In the genomic region with DNA sequence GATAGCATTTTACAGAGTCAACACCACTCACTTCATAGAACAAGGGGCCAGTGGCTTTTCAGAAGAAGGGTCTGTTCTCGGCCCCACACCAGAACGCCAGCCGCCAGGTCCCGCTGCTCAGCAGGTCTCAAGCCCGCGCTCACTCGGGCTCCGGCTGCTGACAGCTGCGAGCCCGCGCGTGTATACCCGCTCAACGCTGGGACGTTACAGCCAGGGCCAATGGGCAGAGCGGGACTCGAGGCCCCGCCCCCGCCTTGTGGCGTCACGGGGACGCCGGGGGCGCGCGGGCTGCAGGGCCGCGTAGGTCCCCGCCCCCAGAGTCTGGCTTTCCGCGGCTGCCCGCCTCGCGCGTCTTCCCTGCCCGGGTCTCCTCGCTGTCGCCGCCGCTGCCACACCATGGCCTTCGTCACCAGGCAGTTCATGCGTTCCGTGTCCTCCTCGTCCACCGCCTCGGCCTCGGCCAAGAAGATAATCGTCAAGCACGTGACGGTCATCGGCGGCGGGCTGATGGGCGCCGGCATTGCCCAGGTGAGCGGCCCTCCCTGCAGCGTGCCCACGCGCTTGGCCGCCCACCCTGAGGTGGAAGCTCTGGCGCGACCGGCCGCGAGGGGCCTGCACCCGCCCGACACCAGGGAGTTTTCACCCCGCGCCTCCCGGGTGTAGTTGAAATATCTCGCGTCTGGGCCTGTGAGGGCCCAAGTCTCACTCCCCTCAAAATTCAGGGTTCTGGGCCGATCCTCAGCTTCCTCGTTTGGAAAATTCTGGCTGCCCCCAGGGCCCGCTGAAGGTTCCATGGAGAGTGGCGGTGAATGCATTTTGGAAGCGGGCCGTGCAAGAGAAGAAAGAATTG, we compare ENCODE assay signal across 1 cellular context.
TF ChIP-seq lines count a peak whose summit lies in the region.

A gene (plus strand): TSS at position 353 of the 850 bp plus-strand sequence. CDS start 44 bp downstream, at position 397.

TF ChIP-seq in HepG2, 621 proteins besides CTCF, POLR2A, EP300 and RAD21 (continued from another document and continues in another):
- TF ChIP-seq, protein P1, sequence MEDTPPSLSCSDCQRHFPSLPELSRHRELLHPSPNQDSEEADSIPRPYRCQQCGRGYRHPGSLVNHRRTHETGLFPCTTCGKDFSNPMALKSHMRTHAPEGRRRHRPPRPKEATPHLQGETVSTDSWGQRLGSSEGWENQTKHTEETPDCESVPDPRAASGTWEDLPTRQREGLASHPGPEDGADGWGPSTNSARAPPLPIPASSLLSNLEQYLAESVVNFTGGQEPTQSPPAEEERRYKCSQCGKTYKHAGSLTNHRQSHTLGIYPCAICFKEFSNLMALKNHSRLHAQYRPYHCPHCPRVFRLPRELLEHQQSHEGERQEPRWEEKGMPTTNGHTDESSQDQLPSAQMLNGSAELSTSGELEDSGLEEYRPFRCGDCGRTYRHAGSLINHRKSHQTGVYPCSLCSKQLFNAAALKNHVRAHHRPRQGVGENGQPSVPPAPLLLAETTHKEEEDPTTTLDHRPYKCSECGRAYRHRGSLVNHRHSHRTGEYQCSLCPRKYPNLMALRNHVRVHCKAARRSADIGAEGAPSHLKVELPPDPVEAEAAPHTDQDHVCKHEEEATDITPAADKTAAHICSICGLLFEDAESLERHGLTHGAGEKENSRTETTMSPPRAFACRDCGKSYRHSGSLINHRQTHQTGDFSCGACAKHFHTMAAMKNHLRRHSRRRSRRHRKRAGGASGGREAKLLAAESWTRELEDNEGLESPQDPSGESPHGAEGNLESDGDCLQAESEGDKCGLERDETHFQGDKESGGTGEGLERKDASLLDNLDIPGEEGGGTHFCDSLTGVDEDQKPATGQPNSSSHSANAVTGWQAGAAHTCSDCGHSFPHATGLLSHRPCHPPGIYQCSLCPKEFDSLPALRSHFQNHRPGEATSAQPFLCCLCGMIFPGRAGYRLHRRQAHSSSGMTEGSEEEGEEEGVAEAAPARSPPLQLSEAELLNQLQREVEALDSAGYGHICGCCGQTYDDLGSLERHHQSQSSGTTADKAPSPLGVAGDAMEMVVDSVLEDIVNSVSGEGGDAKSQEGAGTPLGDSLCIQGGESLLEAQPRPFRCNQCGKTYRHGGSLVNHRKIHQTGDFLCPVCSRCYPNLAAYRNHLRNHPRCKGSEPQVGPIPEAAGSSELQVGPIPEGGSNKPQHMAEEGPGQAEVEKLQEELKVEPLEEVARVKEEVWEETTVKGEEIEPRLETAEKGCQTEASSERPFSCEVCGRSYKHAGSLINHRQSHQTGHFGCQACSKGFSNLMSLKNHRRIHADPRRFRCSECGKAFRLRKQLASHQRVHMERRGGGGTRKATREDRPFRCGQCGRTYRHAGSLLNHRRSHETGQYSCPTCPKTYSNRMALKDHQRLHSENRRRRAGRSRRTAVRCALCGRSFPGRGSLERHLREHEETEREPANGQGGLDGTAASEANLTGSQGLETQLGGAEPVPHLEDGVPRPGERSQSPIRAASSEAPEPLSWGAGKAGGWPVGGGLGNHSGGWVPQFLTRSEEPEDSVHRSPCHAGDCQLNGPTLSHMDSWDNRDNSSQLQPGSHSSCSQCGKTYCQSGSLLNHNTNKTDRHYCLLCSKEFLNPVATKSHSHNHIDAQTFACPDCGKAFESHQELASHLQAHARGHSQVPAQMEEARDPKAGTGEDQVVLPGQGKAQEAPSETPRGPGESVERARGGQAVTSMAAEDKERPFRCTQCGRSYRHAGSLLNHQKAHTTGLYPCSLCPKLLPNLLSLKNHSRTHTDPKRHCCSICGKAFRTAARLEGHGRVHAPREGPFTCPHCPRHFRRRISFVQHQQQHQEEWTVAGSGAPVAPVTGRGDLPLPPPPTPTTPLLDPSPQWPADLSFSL (CRISPR knock-in tag; IDR thresholded peaks at IDR 0.05), result no peak
- TF ChIP-seq ZNF552 (CRISPR knock-in tag; IDR thresholded peaks at IDR 0.05; ENCODE audit: borderline replicate concordance) (0 out of 2 replicates have a peak, but pooled peaks have one; percentile 44), ZNF30 (CRISPR knock-in tag; IDR thresholded peaks at IDR 0.05) (no peak), ZNF333 (CRISPR knock-in tag; IDR thresholded peaks at IDR 0.05; ENCODE audit: borderline replicate concordance) (peak; percentile 67; the same call in 1 of the 2 replicates), ZNF766 (CRISPR knock-in tag; IDR thresholded peaks at IDR 0.05; ENCODE audit: borderline replicate concordance) (no peak), CREM (IDR thresholded peaks at IDR 0.05) (no peak), CREM (CRISPR knock-in tag; IDR thresholded peaks at IDR 0.05) (no peak), HNRNPK (IDR thresholded peaks at IDR 0.05; ENCODE audit: low read depth, low read length, poor library complexity, severe bottlenecking) (peak; percentile 33), ZNF20 (CRISPR knock-in tag; IDR thresholded peaks at IDR 0.05) (peak; percentile 63; the same call in 1 of the 2 replicates), ZNF530 (CRISPR knock-in tag; IDR thresholded peaks at IDR 0.05; ENCODE audit: low read depth) (no peak), XRCC5 (optimal IDR thresholded peaks at IDR 0.05; ENCODE audit: low read length) (no peak), GLI4 (CRISPR knock-in tag; IDR thresholded peaks at IDR 0.05; ENCODE audit: borderline replicate concordance) (no peak), ZNF891 (CRISPR knock-in tag; IDR thresholded peaks at IDR 0.05) (peak; percentile 89; the same call in 1 of the 2 replicates), U2AF2 (IDR thresholded peaks at IDR 0.05; ENCODE audit: low read depth, low read length) (no peak), PAWR (CRISPR knock-in tag; IDR thresholded peaks at IDR 0.05; ENCODE audit: borderline replicate concordance) (no peak), ARNTL (CRISPR knock-in tag; IDR thresholded peaks at IDR 0.05) (peak; percentile 51; the same call in 1 of the 2 replicates), MEIS1 (CRISPR knock-in tag; IDR thresholded peaks at IDR 0.05; ENCODE audit: borderline replicate concordance) (0 out of 2 replicates have a peak, but pooled peaks have one; percentile 58), ZNF841 (CRISPR knock-in tag; IDR thresholded peaks at IDR 0.05; ENCODE audit: borderline replicate concordance) (peak; percentile 49; the same call in 1 of the 2 replicates), NKX3-1 (CRISPR knock-in tag; IDR thresholded peaks at IDR 0.05) (no peak), ZNF331 (CRISPR knock-in tag; IDR thresholded peaks at IDR 0.05) (peak; percentile 43), ZNF501 (CRISPR knock-in tag; IDR thresholded peaks at IDR 0.05) (peak; percentile 77; the same call in 1 of the 2 replicates), PCBP1 (IDR thresholded peaks at IDR 0.05; ENCODE audit: borderline replicate concordance, low read depth, low read length) (no peak), ZNF674 (CRISPR knock-in tag; IDR thresholded peaks at IDR 0.05; ENCODE audit: low read depth) (no peak), MEIS2 (CRISPR knock-in tag; IDR thresholded peaks at IDR 0.05) (peak; percentile 21; the same call in 1 of the 2 replicates)
- TF ChIP-seq, protein P2, sequence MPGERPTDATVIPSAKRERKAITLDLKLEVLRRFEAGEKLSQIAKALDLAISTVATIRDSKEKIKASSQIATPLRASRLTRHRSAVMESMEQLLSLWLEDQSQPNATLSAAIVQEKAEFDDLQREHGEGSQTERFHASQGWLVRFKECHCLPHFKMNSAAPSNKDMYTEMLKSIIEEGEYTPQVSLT (CRISPR knock-in tag; IDR thresholded peaks at IDR 0.05; ENCODE audit: borderline replicate concordance, low read depth), result no peak
- TF ChIP-seq, protein P3, sequence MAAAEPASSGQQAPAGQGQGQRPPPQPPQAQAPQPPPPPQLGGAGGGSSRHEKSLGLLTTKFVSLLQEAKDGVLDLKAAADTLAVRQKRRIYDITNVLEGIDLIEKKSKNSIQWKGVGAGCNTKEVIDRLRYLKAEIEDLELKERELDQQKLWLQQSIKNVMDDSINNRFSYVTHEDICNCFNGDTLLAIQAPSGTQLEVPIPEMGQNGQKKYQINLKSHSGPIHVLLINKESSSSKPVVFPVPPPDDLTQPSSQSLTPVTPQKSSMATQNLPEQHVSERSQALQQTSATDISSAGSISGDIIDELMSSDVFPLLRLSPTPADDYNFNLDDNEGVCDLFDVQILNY (CRISPR knock-in tag; conservative IDR thresholded peaks at IDR 0.05), result peak; percentile 66; the same call in 1 of the 2 replicates
- TF ChIP-seq, protein P4, sequence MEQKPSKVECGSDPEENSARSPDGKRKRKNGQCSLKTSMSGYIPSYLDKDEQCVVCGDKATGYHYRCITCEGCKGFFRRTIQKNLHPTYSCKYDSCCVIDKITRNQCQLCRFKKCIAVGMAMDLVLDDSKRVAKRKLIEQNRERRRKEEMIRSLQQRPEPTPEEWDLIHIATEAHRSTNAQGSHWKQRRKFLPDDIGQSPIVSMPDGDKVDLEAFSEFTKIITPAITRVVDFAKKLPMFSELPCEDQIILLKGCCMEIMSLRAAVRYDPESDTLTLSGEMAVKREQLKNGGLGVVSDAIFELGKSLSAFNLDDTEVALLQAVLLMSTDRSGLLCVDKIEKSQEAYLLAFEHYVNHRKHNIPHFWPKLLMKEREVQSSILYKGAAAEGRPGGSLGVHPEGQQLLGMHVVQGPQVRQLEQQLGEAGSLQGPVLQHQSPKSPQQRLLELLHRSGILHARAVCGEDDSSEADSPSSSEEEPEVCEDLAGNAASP (CRISPR knock-in tag; IDR thresholded peaks at IDR 0.05; ENCODE audit: borderline replicate concordance), result no peak
- TF ChIP-seq, protein P5, sequence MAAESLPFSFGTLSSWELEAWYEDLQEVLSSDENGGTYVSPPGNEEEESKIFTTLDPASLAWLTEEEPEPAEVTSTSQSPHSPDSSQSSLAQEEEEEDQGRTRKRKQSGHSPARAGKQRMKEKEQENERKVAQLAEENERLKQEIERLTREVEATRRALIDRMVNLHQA (CRISPR knock-in tag; IDR thresholded peaks at IDR 0.05), result no peak
- TF ChIP-seq, protein P6, sequence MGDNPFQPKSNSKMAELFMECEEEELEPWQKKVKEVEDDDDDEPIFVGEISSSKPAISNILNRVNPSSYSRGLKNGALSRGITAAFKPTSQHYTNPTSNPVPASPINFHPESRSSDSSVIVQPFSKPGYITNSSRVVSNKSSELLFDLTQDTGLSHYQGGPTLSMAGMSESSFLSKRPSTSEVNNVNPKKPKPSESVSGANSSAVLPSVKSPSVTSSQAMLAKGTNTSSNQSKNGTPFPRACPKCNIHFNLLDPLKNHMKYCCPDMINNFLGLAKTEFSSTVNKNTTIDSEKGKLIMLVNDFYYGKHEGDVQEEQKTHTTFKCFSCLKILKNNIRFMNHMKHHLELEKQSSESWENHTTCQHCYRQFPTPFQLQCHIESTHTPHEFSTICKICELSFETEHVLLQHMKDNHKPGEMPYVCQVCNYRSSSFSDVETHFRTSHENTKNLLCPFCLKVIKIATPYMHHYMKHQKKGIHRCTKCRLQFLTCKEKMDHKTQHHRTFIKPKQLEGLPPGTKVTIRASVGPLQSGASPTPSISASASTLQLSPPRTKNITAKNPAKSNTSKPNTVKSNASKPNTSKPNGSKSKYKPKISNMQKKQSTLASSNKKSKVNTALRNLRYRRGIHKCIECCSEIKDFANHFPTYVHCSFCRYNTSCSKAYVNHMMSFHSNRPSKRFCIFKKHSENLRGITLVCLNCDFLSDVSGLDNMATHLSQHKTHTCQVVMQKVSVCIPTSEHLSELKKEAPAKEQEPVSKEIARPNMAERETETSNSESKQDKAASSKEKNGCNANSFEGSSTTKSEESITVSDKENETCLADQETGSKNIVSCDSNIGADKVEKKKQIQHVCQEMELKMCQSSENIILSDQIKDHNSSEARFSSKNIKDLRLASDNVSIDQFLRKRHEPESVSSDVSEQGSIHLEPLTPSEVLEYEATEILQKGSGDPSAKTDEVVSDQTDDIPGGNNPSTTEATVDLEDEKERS (CRISPR knock-in tag; IDR thresholded peaks at IDR 0.05), result no peak
- TF ChIP-seq, protein P7, sequence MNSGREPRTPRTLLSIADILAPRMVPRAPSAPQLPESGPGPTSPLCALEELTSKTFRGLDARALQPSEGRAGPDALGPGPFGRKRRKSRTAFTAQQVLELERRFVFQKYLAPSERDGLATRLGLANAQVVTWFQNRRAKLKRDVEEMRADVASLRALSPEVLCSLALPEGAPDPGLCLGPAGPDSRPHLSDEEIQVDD (CRISPR knock-in tag; IDR thresholded peaks at IDR 0.05; ENCODE audit: borderline replicate concordance), result peak; percentile 42; the same call in 1 of the 2 replicates
- TF ChIP-seq, protein P8, sequence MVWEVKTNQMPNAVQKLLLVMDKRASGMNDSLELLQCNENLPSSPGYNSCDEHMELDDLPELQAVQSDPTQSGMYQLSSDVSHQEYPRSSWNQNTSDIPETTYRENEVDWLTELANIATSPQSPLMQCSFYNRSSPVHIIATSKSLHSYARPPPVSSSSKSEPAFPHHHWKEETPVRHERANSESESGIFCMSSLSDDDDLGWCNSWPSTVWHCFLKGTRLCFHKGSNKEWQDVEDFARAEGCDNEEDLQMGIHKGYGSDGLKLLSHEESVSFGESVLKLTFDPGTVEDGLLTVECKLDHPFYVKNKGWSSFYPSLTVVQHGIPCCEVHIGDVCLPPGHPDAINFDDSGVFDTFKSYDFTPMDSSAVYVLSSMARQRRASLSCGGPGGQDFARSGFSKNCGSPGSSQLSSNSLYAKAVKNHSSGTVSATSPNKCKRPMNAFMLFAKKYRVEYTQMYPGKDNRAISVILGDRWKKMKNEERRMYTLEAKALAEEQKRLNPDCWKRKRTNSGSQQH (CRISPR knock-in tag; IDR thresholded peaks at IDR 0.05; ENCODE audit: low read depth), result no peak
- TF ChIP-seq, protein P9, sequence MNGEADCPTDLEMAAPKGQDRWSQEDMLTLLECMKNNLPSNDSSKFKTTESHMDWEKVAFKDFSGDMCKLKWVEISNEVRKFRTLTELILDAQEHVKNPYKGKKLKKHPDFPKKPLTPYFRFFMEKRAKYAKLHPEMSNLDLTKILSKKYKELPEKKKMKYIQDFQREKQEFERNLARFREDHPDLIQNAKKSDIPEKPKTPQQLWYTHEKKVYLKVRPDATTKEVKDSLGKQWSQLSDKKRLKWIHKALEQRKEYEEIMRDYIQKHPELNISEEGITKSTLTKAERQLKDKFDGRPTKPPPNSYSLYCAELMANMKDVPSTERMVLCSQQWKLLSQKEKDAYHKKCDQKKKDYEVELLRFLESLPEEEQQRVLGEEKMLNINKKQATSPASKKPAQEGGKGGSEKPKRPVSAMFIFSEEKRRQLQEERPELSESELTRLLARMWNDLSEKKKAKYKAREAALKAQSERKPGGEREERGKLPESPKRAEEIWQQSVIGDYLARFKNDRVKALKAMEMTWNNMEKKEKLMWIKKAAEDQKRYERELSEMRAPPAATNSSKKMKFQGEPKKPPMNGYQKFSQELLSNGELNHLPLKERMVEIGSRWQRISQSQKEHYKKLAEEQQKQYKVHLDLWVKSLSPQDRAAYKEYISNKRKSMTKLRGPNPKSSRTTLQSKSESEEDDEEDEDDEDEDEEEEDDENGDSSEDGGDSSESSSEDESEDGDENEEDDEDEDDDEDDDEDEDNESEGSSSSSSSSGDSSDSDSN (CRISPR knock-in tag; IDR thresholded peaks at IDR 0.05), result peak; percentile 85; the same call in 1 of the 2 replicates
